15 cellular contexts compared by ENCODE assay signal in the genomic region with DNA sequence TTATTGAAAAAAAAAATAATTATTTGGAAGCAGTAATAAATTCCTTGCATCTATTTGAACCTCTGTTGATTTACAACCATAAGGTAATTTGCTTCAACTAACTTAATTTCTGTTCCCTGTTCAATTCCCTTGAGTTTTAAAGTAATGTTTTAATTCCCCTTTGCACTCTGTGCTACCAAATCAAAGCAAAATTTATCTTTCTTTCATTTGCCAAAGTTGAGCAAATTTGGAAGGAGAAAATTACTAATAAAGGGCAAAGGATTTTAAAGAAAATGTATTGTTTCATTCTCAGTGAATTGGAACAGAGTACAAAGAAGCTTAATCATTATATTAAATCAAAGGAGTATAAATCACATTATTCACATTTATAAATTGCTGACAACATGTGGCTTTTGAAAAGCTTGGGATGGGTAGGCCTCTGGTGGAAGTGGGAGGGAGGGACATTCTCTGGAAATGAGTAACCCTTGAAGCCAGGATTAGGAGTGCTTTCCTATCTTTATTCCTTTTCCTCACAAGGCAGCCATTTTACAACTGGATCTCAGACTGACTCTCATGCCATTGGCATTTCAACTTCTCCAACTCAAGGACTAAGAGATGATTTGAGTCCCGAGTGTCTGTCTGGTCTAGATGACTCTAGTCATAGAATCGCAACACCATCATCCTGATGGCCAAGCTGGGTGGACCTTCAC.
DNase-seq lines count a peak whose midpoint lies in the region; ATAC-seq and TF ChIP-seq lines count a peak whose summit lies in the region.
"Had no signal": no experiment of that assay in that cellular context is flagged by ENCODE, and none has a peak within 500 bp of the region (broad histone marks: within the 10 kb centered on the region; RNA-seq: fewer than 3 reads in every experiment).

No MANE protein-coding gene starts in this region.

- peak; percentile 27; the same call in 1 of the 2 replicates for TF ChIP-seq RAD21 in IMR-90 (IDR thresholded peaks at IDR 0.05; ENCODE audit: low read length)

- H3K9ac ChIP-seq in IMR-90 (ENCODE audit: low read depth, low read length) (no peak overlapping the region), mesendoderm (ENCODE audit: low read length) (no peak overlapping the region)

- H3K14ac ChIP-seq in IMR-90 (replicated peaks; ENCODE audit: low read depth, low read length), result peak overlapping the region; percentile 85

- no peaks in the 10 kb centered on the region for H3K36me3 Mint-ChIP-seq in GM23338 (ENCODE audit: low read depth)
- H3K36me3 Mint-ChIP-seq: memory B cell had no signal

- H3K23ac ChIP-seq in IMR-90 (ENCODE audit: low read depth, low read length) (0 out of 2 replicates have a peak overlapping the region, but pooled peaks have one; percentile 66), mesendoderm (ENCODE audit: low read length) (no peak overlapping the region)

- intact Hi-C loops in IMR-90 (cut with micrococcal nuclease) (no loop called here), esophagus squamous epithelium (cut with DNase I) (no loop called here)

- dilution Hi-C loops in IMR-90 (cut with HindIII; ENCODE audit: low sequenced_read_pairs, unreplicated experiment), result no loop called here

- no peak overlapping the region for H3K4me3 Mint-ChIP-seq in GM23338
- H3K4me3 Mint-ChIP-seq: activated T-cell treated with anti-CD3 and anti-CD28 coated beads, Interleukin-2, amount 50 U/mL, for 72 hours; memory B cell had no signal

- H2AFZ ChIP-seq in IMR-90 (replicated peaks; ENCODE audit: low read length, poor library complexity) (peak overlapping the region; percentile 90), GM23338 (no peak overlapping the region)

- in situ Hi-C loops in IMR-90 (cut with MboI; ENCODE audit: low sequenced_read_pairs), result no loop called here

- H3K56ac ChIP-seq in IMR-90 (ENCODE audit: extremely low read depth, insufficient read depth, low read length), result no peak overlapping the region
- no peak overlapping the region for H3K56ac ChIP-seq in mesendoderm (ENCODE audit: low read length)

- H3K4me1 Mint-ChIP-seq in GM23338, result peaks cover 7% of the 10 kb centered on the region

- no peaks in the 10 kb centered on the region for H3K79me2 ChIP-seq in mesendoderm (ENCODE audit: control insufficient read depth, insufficient read depth, low read length)
- no peaks in the 10 kb centered on the region for H3K79me2 ChIP-seq in GM23338 (replicated peaks; ENCODE audit: insufficient read depth)

- no peak for TF ChIP-seq POLR2A in IMR-90 (IDR thresholded peaks at IDR 0.05; ENCODE audit: low read depth, low read length)
- TF ChIP-seq POLR2A in esophagus squamous epithelium (IDR thresholded peaks at IDR 0.05), result no peak

- H3K4ac ChIP-seq in IMR-90 (ENCODE audit: low read depth, low read length) (peak overlapping the region; percentile 82), mesendoderm (ENCODE audit: low read depth, low read length) (no peak overlapping the region)

- H3K4me1 ChIP-seq in IMR-90 (ENCODE audit: control insufficient read depth, insufficient read depth, low read length) (peaks cover 6% of the 10 kb centered on the region; the same call in 1 of the 2 replicates), mesendoderm (ENCODE audit: control insufficient read depth, low read depth, low read length) (no peaks in the 10 kb centered on the region), GM23338 (ENCODE audit: insufficient read depth) (peaks cover 38% of the 10 kb centered on the region), esophagus squamous epithelium (peaks cover 0 to 3% (median 0%) of the 10 kb centered on the region in 3 donors)

- H3K27me3 Mint-ChIP-seq in GM23338 (ENCODE audit: insufficient read depth, low read depth, poor library complexity), result peaks cover 2% of the 10 kb centered on the region
- H3K27me3 Mint-ChIP-seq: memory B cell had no signal

- no peak overlapping the region for H3K4me3 ChIP-seq in AG09309 (ENCODE audit: control insufficient read depth, low read depth, low read length)
- H3K4me3 ChIP-seq in IMR-90 (ENCODE audit: insufficient read depth, low read depth, low read length), result no peak overlapping the region
- H3K4me3 ChIP-seq in choroid plexus epithelial cell (ENCODE audit: low read depth, low read length), result no peak overlapping the region
- H3K4me3 ChIP-seq in mesendoderm (ENCODE audit: low read length), result no peak overlapping the region
- H3K4me3 ChIP-seq in GM23338, result no peak overlapping the region
- no peak overlapping the region for H3K4me3 ChIP-seq in esophagus squamous epithelium
- H3K4me3 ChIP-seq: body of pancreas, ovary had no signal

- H4K8ac ChIP-seq in IMR-90 (ENCODE audit: low read depth in 2 of 2, low read length in 2 of 2), result peak overlapping the region; percentile 27 to 94; a peak in 2 of 4 replicates
- no peak overlapping the region for H4K8ac ChIP-seq in mesendoderm (ENCODE audit: low read depth, low read length)

- H3K9me3 Mint-ChIP-seq in GM23338, result no peaks in the 10 kb centered on the region
- H3K9me3 Mint-ChIP-seq: activated T-cell treated with anti-CD3 and anti-CD28 coated beads, Interleukin-2, amount 50 U/mL, for 72 hours; memory B cell had no signal

- no peak overlapping the region for H2AK5ac ChIP-seq in IMR-90 (ENCODE audit: low read depth, low read length)
- H2AK5ac ChIP-seq in mesendoderm (ENCODE audit: low read length), result no peak overlapping the region

- ATAC-seq in IMR-90 (ENCODE audit: low read depth), result peak; percentile 89
- no peak for ATAC-seq in GM23338
- ATAC-seq: activated T-cell treated with anti-CD3 and anti-CD28 coated beads, Interleukin-2, amount 50 U/mL, for 72 hours; body of pancreas had no signal

- H3K27ac Mint-ChIP-seq in GM23338, result no peak overlapping the region
- H3K27ac Mint-ChIP-seq: activated T-cell treated with anti-CD3 and anti-CD28 coated beads, Interleukin-2, amount 50 U/mL, for 72 hours; memory B cell had no signal

- H3F3A ChIP-seq in GM23338 (replicated peaks; ENCODE audit: low read depth), result peaks cover 5% of the 10 kb centered on the region; the same call in 1 of the 2 replicates

- H2BK15ac ChIP-seq in IMR-90 (ENCODE audit: low read depth, low read length) (peak overlapping the region; percentile 64; the same call in 1 of the 3 replicates), mesendoderm (replicated peaks; ENCODE audit: low read depth) (no peak overlapping the region)

- BruUV-seq in IMR-90 (replicated peaks; lab: Mats Ljungman, UMichigan), result no TSS peak

- H4K5ac ChIP-seq in IMR-90 (ENCODE audit: low read depth, low read length), result peak overlapping the region; percentile 43
- no peak overlapping the region for H4K5ac ChIP-seq in mesendoderm (ENCODE audit: low read length)

- H2BK20ac ChIP-seq in IMR-90 (ENCODE audit: low read depth, low read length), result peak overlapping the region; percentile 94

- no peaks in the 10 kb centered on the region for H3K36me3 ChIP-seq in IMR-90 (ENCODE audit: control insufficient read depth, insufficient read depth, low read length)
- H3K36me3 ChIP-seq in mesendoderm (ENCODE audit: control insufficient read depth, insufficient read depth, low read length), result no peaks in the 10 kb centered on the region
- H3K36me3 ChIP-seq in GM23338 (ENCODE audit: insufficient read depth), result no peaks in the 10 kb centered on the region
- no peaks in the 10 kb centered on the region for H3K36me3 ChIP-seq in esophagus squamous epithelium
- H3K36me3 ChIP-seq: ovary had no signal

- no peaks in the 10 kb centered on the region for H4K20me1 ChIP-seq in IMR-90 (ENCODE audit: insufficient read depth, low read length)
- H4K20me1 ChIP-seq in GM23338 (replicated peaks; ENCODE audit: insufficient read depth), result no peaks in the 10 kb centered on the region

- POLR2A ChIA-PET in IMR-90 (lab: Charles Lee; ENCODE audit: unreplicated experiment), result no interaction called here

- peak overlapping the region; percentile 35 for H2AK9ac ChIP-seq in IMR-90 (replicated peaks; ENCODE audit: low read depth, low read length, poor library complexity)

- peaks cover 11% of the 10 kb centered on the region for H3K9me2 ChIP-seq in GM23338 (ENCODE audit: insufficient read depth)

- H3K79me1 ChIP-seq in IMR-90 (ENCODE audit: low read depth in 1 of 2, low read length in 2 of 2), result no peaks in the 10 kb centered on the region
- H3K79me1 ChIP-seq in mesendoderm (ENCODE audit: low read length), result no peaks in the 10 kb centered on the region

- H2BK120ac ChIP-seq in IMR-90 (ENCODE audit: low read depth, low read length) (peak overlapping the region; percentile 92), mesendoderm (ENCODE audit: low read depth, low read length) (no peak overlapping the region)

- TF ChIP-seq CTCF in AG09309 (IDR thresholded peaks at IDR 0.05; ENCODE audit: control insufficient read depth, insufficient read depth, low read depth, low read length, missing control alignments) (peak; percentile 18), IMR-90 (conservative IDR thresholded peaks at IDR 0.05; ENCODE audit: low read depth, low read length) (no peak), choroid plexus epithelial cell (conservative IDR thresholded peaks at IDR 0.05; ENCODE audit: low read depth, low read length) (no peak), GM23338 (conservative IDR thresholded peaks at IDR 0.05; ENCODE audit: low read depth in 2 of 2) (no peak), esophagus squamous epithelium (IDR thresholded peaks at IDR 0.05) (no peak)

- H3K27me3 ChIP-seq in IMR-90 (ENCODE audit: control insufficient read depth, insufficient read depth, low read length), result no peaks in the 10 kb centered on the region
- H3K27me3 ChIP-seq in mesendoderm (ENCODE audit: insufficient read depth, low read length, poor library complexity), result no peaks in the 10 kb centered on the region
- H3K27me3 ChIP-seq in GM23338 (ENCODE audit: insufficient read depth), result no peaks in the 10 kb centered on the region
- no peaks in the 10 kb centered on the region for H3K27me3 ChIP-seq in esophagus squamous epithelium
- H3K27me3 ChIP-seq: body of pancreas, ovary had no signal

- WGBS in IMR-90 (ENCODE audit: extremely low coverage in 2 of 2, insufficient read length in 1 of 2), 2 experiments, result no CpG with 5 or more reads among the region's 2 CpGs
- no CpG with 5 or more reads among the region's 2 CpGs for WGBS in mesendoderm (ENCODE audit: extremely low coverage, insufficient coverage, low lambda C conversion rate)
- WGBS in esophagus squamous epithelium, 2 donors, result 71% methylated on average over 2 of the region's 2 CpGs

- H2BK5ac ChIP-seq in IMR-90 (ENCODE audit: low read depth, low read length, poor library complexity, severe bottlenecking) (peak overlapping the region; percentile 79), mesendoderm (ENCODE audit: low read length) (no peak overlapping the region)

- peak; percentile 73 for DNase-seq in AG09309 (ENCODE audit: low read depth)
- peak; percentile 84 for DNase-seq in IMR-90
- peak; percentile 25 for DNase-seq in choroid plexus epithelial cell (ENCODE audit: low read depth)
- DNase-seq in mesendoderm, result peak; percentile 54
- no peak for DNase-seq in NCI-H69 (lab: John Stamatoyannopoulos, UW)
- DNase-seq in GM23338 (ENCODE audit: low spot score), result no peak
- no peak for DNase-seq in NCI-H526 treated with DMSO at 0.1 percent for 48 hours (lab: John Stamatoyannopoulos, UW)
- DNase-seq in esophagus squamous epithelium (lab: John Stamatoyannopoulos, UW), result no peak
- DNase-seq: activated T-cell treated with anti-CD3 and anti-CD28 coated beads, Interleukin-2, amount 50 U/mL, for 72 hours; AML-193; body of pancreas; DND-41; ovary; trophoblast cell had no signal

- H3K4me2 ChIP-seq in IMR-90 (ENCODE audit: low read depth, low read length) (no peak overlapping the region), mesendoderm (ENCODE audit: low read length) (no peak overlapping the region), GM23338 (no peak overlapping the region)

- H3K9me3 ChIP-seq in IMR-90 (ENCODE audit: control insufficient read depth, insufficient read depth, low read length) (no peaks in the 10 kb centered on the region), esophagus squamous epithelium (no peaks in the 10 kb centered on the region)
- H3K9me3 ChIP-seq: body of pancreas, ovary had no signal

- CTCF ChIA-PET in IMR-90 (lab: Yijun Ruan, JAX), result no interaction called here

- H3K18ac ChIP-seq in IMR-90 (ENCODE audit: low read depth, low read length) (peak overlapping the region; percentile 32; the same call in 1 of the 2 replicates), mesendoderm (ENCODE audit: low read length) (no peak overlapping the region)

- peak overlapping the region; percentile 40 for H4K91ac ChIP-seq in IMR-90 (ENCODE audit: insufficient read depth, low read depth, low read length)

- 0 out of 2 replicates have a peak overlapping the region, but pooled peaks have one; percentile 26 for H3K27ac ChIP-seq in IMR-90 (ENCODE audit: insufficient read depth, low read length)
- no peak overlapping the region for H3K27ac ChIP-seq in mesendoderm (ENCODE audit: low read depth, low read length)
- no peak overlapping the region for H3K27ac ChIP-seq in GM23338 (ENCODE audit: low read depth)
- no peak overlapping the region for H3K27ac ChIP-seq in esophagus squamous epithelium
- H3K27ac ChIP-seq: body of pancreas, ovary had no signal

- H3K9me1 ChIP-seq in IMR-90 (ENCODE audit: insufficient read depth, low read length), result no peaks in the 10 kb centered on the region

Comparison
In these comparisons a context has a peak if more than half of its experiments do, and no peak if none do; other contexts are left out.
1. DNase-seq: peak in AG09309 (single experiment), IMR-90 (single experiment), choroid plexus epithelial cell (single experiment) and mesendoderm (single experiment); none in NCI-H69 (single experiment), GM23338 (single experiment), NCI-H526 treated with DMSO at 0.1 percent for 48 hours (single experiment) and esophagus squamous epithelium (single experiment).